ENCODE assay signal across 9 cellular contexts in genomic region chr17:62692721-62693431, GRCh38.
A peak's percentile ranks its signal among the peaks of the same experiment; 100 is the strongest.
DNase-seq lines count a peak whose midpoint lies in the region; ATAC-seq and TF ChIP-seq lines count a peak whose summit lies in the region.
"Had no signal": no experiment of that assay in that cellular context is flagged by ENCODE, and none has a peak within 500 bp of the region (broad histone marks: within the 10 kb centered on the region; RNA-seq: fewer than 3 reads in every experiment).

No MANE protein-coding gene starts in this region.

- H4K20me1 ChIP-seq in DND-41 (ENCODE audit: insufficient read depth, low read length) = no peaks in the 10 kb centered on the region; the same call in 1 of the 2 replicates

- peaks cover 0 to 3% of the 10 kb centered on the region in 2 donors for H3K27me3 Mint-ChIP-seq in natural killer cell treated with Interleukin-12 subunit alpha and Interleukin-12 subunit beta and Interleukin-15 and Interleukin-18, amount 100 ng/mL, for 72 hours

- H3K9me3 ChIP-seq in DND-41 (ENCODE audit: insufficient read depth, low read length, severe bottlenecking) = no peaks in the 10 kb centered on the region
- no peaks in the 10 kb centered on the region for H3K9me3 ChIP-seq in lower lobe of right lung

- DNase-seq in DND-41 = no peak
- DNase-seq in HUDEP-2 (lab: John Stamatoyannopoulos, UW; ENCODE audit: unreplicated experiment in 76 of 76) = peak in 68 of 76 experiments; percentile 23 to 87 (median 68)
- no peak for DNase-seq in astrocyte of the cerebellum (ENCODE audit: low read depth)
- DNase-seq in lower lobe of right lung = peak; percentile 46
- DNase-seq in natural killer cell treated with Interleukin-12 subunit alpha and Interleukin-12 subunit beta and Interleukin-15 and Interleukin-18, amount 100 ng/mL, for 72 hours (ENCODE audit: low spot score) = no peak
- DNase-seq: effector CD8-positive, alpha-beta T cell had no signal

- in situ Hi-C loops in astrocyte of the cerebellum (cut with HindIII; ENCODE audit: low sequenced_read_pairs) = loop anchor here (5.0 kb wide), 1 partner anchor 76 kb away; no protein-coding TSS in a partner anchor

- H2AFZ ChIP-seq in DND-41 (ENCODE audit: low read depth, low read length) = no peak overlapping the region

- H3K27me3 ChIP-seq in DND-41 (ENCODE audit: insufficient read depth, low read length, poor library complexity) (no peaks in the 10 kb centered on the region), lower lobe of right lung (ENCODE audit: low read depth) (no peaks in the 10 kb centered on the region)

- no peaks in the 10 kb centered on the region for H3K9me3 Mint-ChIP-seq in natural killer cell treated with Interleukin-12 subunit alpha and Interleukin-12 subunit beta and Interleukin-15 and Interleukin-18, amount 100 ng/mL, for 72 hours

- H3K79me2 ChIP-seq in DND-41 (ENCODE audit: insufficient read depth, low read length) = no peaks in the 10 kb centered on the region

- H3K36me3 Mint-ChIP-seq in natural killer cell treated with Interleukin-12 subunit alpha and Interleukin-12 subunit beta and Interleukin-15 and Interleukin-18, amount 100 ng/mL, for 72 hours = no peaks in the 10 kb centered on the region

- no peak overlapping the region for H3K27ac Mint-ChIP-seq in natural killer cell treated with Interleukin-12 subunit alpha and Interleukin-12 subunit beta and Interleukin-15 and Interleukin-18, amount 100 ng/mL, for 72 hours

- intact Hi-C loops in lower lobe of right lung (cut with DNase I) = no loop called here

- H3K9ac ChIP-seq in DND-41 (ENCODE audit: low read depth, low read length) = no peak overlapping the region

- peaks cover 5% of the 10 kb centered on the region; the same call in 1 of the 2 replicates for H3K36me3 ChIP-seq in DND-41 (ENCODE audit: insufficient read depth, low read length)
- peaks cover 30% of the 10 kb centered on the region for H3K36me3 ChIP-seq in lower lobe of right lung

- no peaks in the 10 kb centered on the region for H3K4me1 Mint-ChIP-seq in natural killer cell treated with Interleukin-12 subunit alpha and Interleukin-12 subunit beta and Interleukin-15 and Interleukin-18, amount 100 ng/mL, for 72 hours (ENCODE audit: low read depth in 2 of 2)

- no peaks in the 10 kb centered on the region for H3K4me1 ChIP-seq in DND-41 (ENCODE audit: insufficient read depth, low read length)
- peaks cover 6% of the 10 kb centered on the region for H3K4me1 ChIP-seq in lower lobe of right lung

- no peak overlapping the region for H3K4me2 ChIP-seq in DND-41 (ENCODE audit: insufficient read depth, low read length)

- H3K27ac ChIP-seq in DND-41 (ENCODE audit: low read length) (no peak overlapping the region), lower lobe of right lung (no peak overlapping the region)

- no peak overlapping the region for H3K4me3 Mint-ChIP-seq in natural killer cell treated with Interleukin-12 subunit alpha and Interleukin-12 subunit beta and Interleukin-15 and Interleukin-18, amount 100 ng/mL, for 72 hours

- ATAC-seq in DND-41 (ENCODE audit: insufficient read depth, low read depth) (peak; percentile 71), lower lobe of right lung (peak; percentile 31 to 36), GM18520 (IDR thresholded peaks at IDR 0.05; ENCODE audit: unreplicated experiment) (no peak), HG03378 (IDR thresholded peaks at IDR 0.05; ENCODE audit: unreplicated experiment) (no peak), GM18858 (IDR thresholded peaks at IDR 0.05; ENCODE audit: unreplicated experiment) (no peak)
- no peak for ATAC-seq in natural killer cell treated with Interleukin-12 subunit alpha and Interleukin-12 subunit beta and Interleukin-15 and Interleukin-18, amount 100 ng/mL, for 72 hours

- peak; percentile 41 for TF ChIP-seq CTCF in DND-41 (IDR thresholded peaks at IDR 0.05; ENCODE audit: borderline replicate concordance, extremely low read depth, low read length, poor library complexity, severe bottlenecking)
- TF ChIP-seq CTCF in astrocyte of the cerebellum (IDR thresholded peaks at IDR 0.05; ENCODE audit: low read depth, low read length, missing control alignments) = peak; percentile 59
- peak; percentile 38 for TF ChIP-seq CTCF in lower lobe of right lung (IDR thresholded peaks at IDR 0.05)

- H3K4me3 ChIP-seq in DND-41 (ENCODE audit: low read depth in 1 of 2, low read length in 2 of 2) (no peak overlapping the region), astrocyte of the cerebellum (ENCODE audit: low read depth, low read length) (no peak overlapping the region), lower lobe of right lung (no peak overlapping the region)

Comparison
In these comparisons a context has a peak if more than half of its experiments do, and no peak if none do; other contexts are left out.
1. ATAC-seq: peak in DND-41 (single experiment) and lower lobe of right lung (2 of 2); none in GM18520 (single experiment), natural killer cell treated with Interleukin-12 subunit alpha and Interleukin-12 subunit beta and Interleukin-15 and Interleukin-18, amount 100 ng/mL, for 72 hours (0 of 2), HG03378 (single experiment) and GM18858 (single experiment).
2. DNase-seq: peak in HUDEP-2 (68 of 76) and lower lobe of right lung (single experiment); none in DND-41 (single experiment), astrocyte of the cerebellum (single experiment) and natural killer cell treated with Interleukin-12 subunit alpha and Interleukin-12 subunit beta and Interleukin-15 and Interleukin-18, amount 100 ng/mL, for 72 hours (single experiment).
3. Peak in every context shown above with its lines, with median percentiles within 50 percentile points of each other: CTCF ChIP-seq.